ENCODE assay signal across 8 cellular contexts in genomic region chr3:52705438-52705687, GRCh38. TPM values are rescaled to one million over a fixed set of nuclear protein-coding genes. Genes with fewer than 3 reads are reported as not detected.
DNase-seq lines count a peak whose midpoint lies in the region; ATAC-seq, FAIRE-seq and TF ChIP-seq lines count a peak whose summit lies in the region.

No MANE protein-coding gene starts in this region.

- ATAC-seq in T-helper 17 cell = no peak
- no peak for ATAC-seq in foreskin keratinocyte
- ATAC-seq in HG03342 (IDR thresholded peaks at IDR 0.05; ENCODE audit: unreplicated experiment) = no peak

- H3K36me3 Mint-ChIP-seq in T-helper 17 cell (ENCODE audit: low read depth) = no peaks in the 10 kb centered on the region

- peak overlapping the region; percentile 94 for H3K4me3 ChIP-seq in H7 (ENCODE audit: insufficient read depth, low read depth, low read length)
- H3K4me3 ChIP-seq in small intestine (ENCODE audit: low read depth in 1 of 2, low read length in 2 of 2) = peak overlapping the region; percentile 84 to 88

- TF ChIP-seq CTCF in foreskin keratinocyte (conservative IDR thresholded peaks at IDR 0.05) = no peak

- DNase-seq in H7 (no peak), T-helper 17 cell (no peak), foreskin keratinocyte (no peak), small intestine (no peak), NCI-H526 (lab: John Stamatoyannopoulos, UW) (no peak), SIG-M5 treated with dmso at 0.1 percent for 504 hours (lab: John Stamatoyannopoulos, UW; ENCODE audit: unreplicated experiment) (no peak), NCI-H226 (no peak)

- WGBS in small intestine, 3 donors = 0 to 1% (median 1%) methylated on average over 24 to 25 of the region's 25 CpGs

- H3K27me3 ChIP-seq in H7 (ENCODE audit: control insufficient read depth, insufficient read depth, low read length) (no peaks in the 10 kb centered on the region), foreskin keratinocyte (no peaks in the 10 kb centered on the region), small intestine (ENCODE audit: control insufficient read depth in 2 of 2, insufficient read depth in 2 of 2, low read length in 2 of 2) (no peaks in the 10 kb centered on the region)

- H3K4me3 Mint-ChIP-seq in T-helper 17 cell = peak overlapping the region; percentile 94

- peaks cover 5% of the 10 kb centered on the region for H3K4me1 ChIP-seq in foreskin keratinocyte
- peaks cover 2 to 5% of the 10 kb centered on the region in 2 donors for H3K4me1 ChIP-seq in small intestine (ENCODE audit: control insufficient read depth in 2 of 2, insufficient read depth in 1 of 2, low read depth in 1 of 2, low read length in 1 of 2)

- no peaks in the 10 kb centered on the region for H3K27me3 Mint-ChIP-seq in T-helper 17 cell

- peak overlapping the region; percentile 98 for H3K27ac Mint-ChIP-seq in T-helper 17 cell

- peaks cover 14% of the 10 kb centered on the region for H3K4me1 Mint-ChIP-seq in T-helper 17 cell

- FAIRE-seq in small intestine (lab: Jason Lieb, UNC) = no peak

- H3K36me3 ChIP-seq in H7 (replicated peaks; ENCODE audit: control insufficient read depth, insufficient read depth, low read length) (peaks cover 2% of the 10 kb centered on the region), small intestine (ENCODE audit: control insufficient read depth in 2 of 2, insufficient read depth in 2 of 2, low read length in 2 of 2) (no peaks in the 10 kb centered on the region)

- H3K9me3 ChIP-seq in T-helper 17 cell (ENCODE audit: control insufficient read depth, low read length, poor library complexity, severe bottlenecking) = no peaks in the 10 kb centered on the region
- H3K9me3 ChIP-seq in small intestine (ENCODE audit: control insufficient read depth, low read depth) = no peaks in the 10 kb centered on the region

- H3K27ac ChIP-seq in foreskin keratinocyte (peak overlapping the region; percentile 47), small intestine (ENCODE audit: low read depth in 1 of 2, low read length in 1 of 2) (peak overlapping the region; percentile 83 to 94)

RNA-seq across cellular contexts. Expression of gene GLT8D1, which starts 0.2 kb away (rescaled TPM):
- 48.2 and 65.7 TPM in 2 replicates for total RNA-seq in H7 (2014; rRNA removed; shearing (Covaris generic))
- total RNA-seq in T-helper 17 cell (10 to 100 TPM; 18.9 to 23.0 TPM), foreskin keratinocyte (53.4 and 55.4 TPM in 2 replicates)
- polyA plus RNA-seq in foreskin keratinocyte (44.1 and 51.8 TPM in 2 replicates), small intestine (10 to 100 TPM; 13.0 to 33.3 (median 19.2) TPM)

RNA-seq across cellular contexts. Expression of gene SPCS1, which starts 0.5 kb away (rescaled TPM):
- 84.5 and 85.3 TPM in 2 replicates for total RNA-seq in H7 (2014; rRNA removed; shearing (Covaris generic))
- total RNA-seq in T-helper 17 cell = 10 to 100 TPM; 62.6 to 63.7 TPM
- 124 and 142 TPM in 2 replicates for total RNA-seq in foreskin keratinocyte
- polyA plus RNA-seq in foreskin keratinocyte = 200 and 214 TPM in 2 replicates
- polyA plus RNA-seq in small intestine = 100 to 1,000 TPM in 2 of 3 donors, 10 to 100 TPM in 1; 90.6 to 215 (median 130) TPM

RNA-seq across cellular contexts. Expression of gene GNL3, which starts 19.5 kb away (rescaled TPM):
- 148 and 237 TPM in 2 replicates for total RNA-seq in H7 (2014; rRNA removed; shearing (Covaris generic))
- 100 to 1,000 TPM; 109 to 117 TPM for total RNA-seq in T-helper 17 cell
- 113 and 126 TPM in 2 replicates for total RNA-seq in foreskin keratinocyte
- polyA plus RNA-seq in foreskin keratinocyte = 65.2 and 86.5 TPM in 2 replicates
- 10 to 100 TPM; 25.3 to 80.5 (median 30.0) TPM for polyA plus RNA-seq in small intestine

RNA-seq across cellular contexts. Expression of gene PBRM1, which starts 19.6 kb away (rescaled TPM):
- total RNA-seq in H7 (2014; rRNA removed; shearing (Covaris generic)) = 29.1 and 39.6 TPM in 2 replicates
- total RNA-seq in T-helper 17 cell = 10 to 100 TPM; 62.8 to 70.8 TPM
- total RNA-seq in foreskin keratinocyte = 39.2 and 45.6 TPM in 2 replicates
- 4.3 and 5.7 TPM in 2 replicates for polyA plus RNA-seq in foreskin keratinocyte
- 10 to 100 TPM in 1 of 3 donors, 1 to 10 TPM in 2; 6.7 to 17.7 (median 7.0) TPM for polyA plus RNA-seq in small intestine
